16 cellular contexts compared by ENCODE assay signal in the genomic region with DNA sequence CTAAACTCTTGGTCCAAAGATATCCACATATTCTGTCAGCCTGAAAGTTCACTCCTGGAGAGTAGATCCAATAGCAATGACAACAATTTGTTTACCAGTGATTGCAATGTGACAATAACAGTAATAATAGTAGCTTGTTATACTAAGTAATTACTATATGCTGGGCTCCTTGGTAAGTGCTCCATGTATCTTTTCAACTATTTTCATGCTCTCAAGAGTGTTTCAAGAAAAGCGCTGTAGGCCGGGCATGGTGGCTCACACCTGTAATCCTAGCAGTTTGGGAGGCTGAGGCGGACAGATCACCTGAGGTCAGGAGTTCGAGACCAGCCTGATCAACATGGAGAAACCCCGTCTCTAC. TPM values are rescaled to one million over a fixed set of nuclear protein-coding genes. Genes with fewer than 3 reads are reported as not detected.
A peak's percentile ranks its signal among the peaks of the same experiment; 100 is the strongest.
DNase-seq lines count a peak whose midpoint lies in the region; ATAC-seq and TF ChIP-seq lines count a peak whose summit lies in the region.
"Had no signal": no experiment of that assay in that cellular context is flagged by ENCODE, and none has a peak within 500 bp of the region (broad histone marks: within the 10 kb centered on the region; RNA-seq: fewer than 3 reads in every experiment).

No MANE protein-coding gene starts in this region.

- DNase-seq in activated CD4-positive, alpha-beta T cell treated with anti-CD3 and anti-CD28 coated beads, Interleukin-2, amount 10 ng/mL, durations not matched to agents 24 days and 14 days, result no peak
- no peak for DNase-seq in activated CD4-positive, alpha-beta T cell treated with anti-CD3 and anti-CD28 coated beads, Interleukin-2, amount 50 U/mL, for 48 hours
- DNase-seq in PC-3, result no peak
- DNase-seq in immature natural killer cell, result no peak
- no peak for DNase-seq in SK-N-DZ (ENCODE audit: low spot score)
- DNase-seq in NCI-H187 (lab: John Stamatoyannopoulos, UW), result no peak
- DNase-seq in mesothelial cell of epicardium (ENCODE audit: low spot score in 2 of 2, unreplicated experiment in 2 of 2), result no peak
- DNase-seq: activated naive CD4-positive, alpha-beta T cell treated with anti-CD3 and anti-CD28 coated beads, Interleukin-2, amount 50 U/mL, for 16 hours; CD4-positive, CD25-positive, alpha-beta regulatory T cell; effector CD4-positive, alpha-beta T cell; EL; GOT3; naive thymus-derived CD4-positive, alpha-beta T cell; NCI-H2029; NCI-H510A treated with DMSO at 0.1 percent for 48 hours had no signal

- H3K9me2 ChIP-seq in PC-3 (replicated peaks; ENCODE audit: low read length), result no peaks in the 10 kb centered on the region

- H3K79me2 ChIP-seq in PC-3 (ENCODE audit: low read length), result peaks cover 96% of the 10 kb centered on the region

- H3K36me3 ChIP-seq in PC-3 (ENCODE audit: low read depth, low read length), result peaks cover 58% of the 10 kb centered on the region

- H3K4me1 ChIP-seq in PC-3 (ENCODE audit: insufficient read depth, low read length), result peaks cover 75% of the 10 kb centered on the region

- H3K4me1 Mint-ChIP-seq in activated CD4-positive, alpha-beta T cell treated with anti-CD3 and anti-CD28 coated beads, Interleukin-2, amount 10 ng/mL, durations not matched to agents 24 days and 14 days, result peaks cover 59% of the 10 kb centered on the region
- H3K4me1 Mint-ChIP-seq in immature natural killer cell (peaks cover 74 to 80% of the 10 kb centered on the region in 2 donors), mesothelial cell of epicardium (peaks cover 28% of the 10 kb centered on the region)

- no peaks in the 10 kb centered on the region for H4K20me1 ChIP-seq in PC-3 (ENCODE audit: low read length)

- POLR2A ChIA-PET in PC-3 (lab: Charles Lee; ENCODE audit: unreplicated experiment), result no interaction called here

- H3K27ac ChIP-seq in PC-3 (ENCODE audit: low read length) (peak overlapping the region; percentile 96), temporal lobe (ENCODE audit: low read depth, low read length) (peak overlapping the region; percentile 9)

- H3K9me3 Mint-ChIP-seq in activated CD4-positive, alpha-beta T cell treated with anti-CD3 and anti-CD28 coated beads, Interleukin-2, amount 10 ng/mL, durations not matched to agents 24 days and 14 days, result no peaks in the 10 kb centered on the region
- H3K9me3 Mint-ChIP-seq in immature natural killer cell (no peaks in the 10 kb centered on the region), mesothelial cell of epicardium (no peaks in the 10 kb centered on the region)
- H3K9me3 Mint-ChIP-seq: CD4-positive, CD25-positive, alpha-beta regulatory T cell; naive thymus-derived CD4-positive, alpha-beta T cell had no signal

- peaks cover 74% of the 10 kb centered on the region for H3K36me3 Mint-ChIP-seq in activated CD4-positive, alpha-beta T cell treated with anti-CD3 and anti-CD28 coated beads, Interleukin-2, amount 10 ng/mL, durations not matched to agents 24 days and 14 days (ENCODE audit: low read depth)
- H3K36me3 Mint-ChIP-seq in immature natural killer cell (peaks cover 8 to 20% (median 11%) of the 10 kb centered on the region in 3 donors), mesothelial cell of epicardium (peaks cover 21% of the 10 kb centered on the region)

- ATAC-seq in PC-3, result no peak
- ATAC-seq: naive thymus-derived CD4-positive, alpha-beta T cell had no signal

- H2AFZ ChIP-seq in PC-3 (ENCODE audit: low read length), result no peak overlapping the region

- no peaks in the 10 kb centered on the region for H3K27me3 Mint-ChIP-seq in activated CD4-positive, alpha-beta T cell treated with anti-CD3 and anti-CD28 coated beads, Interleukin-2, amount 10 ng/mL, durations not matched to agents 24 days and 14 days
- H3K27me3 Mint-ChIP-seq in immature natural killer cell (ENCODE audit: low read depth in 3 of 3) (no peaks in the 10 kb centered on the region), mesothelial cell of epicardium (ENCODE audit: low read depth) (no peaks in the 10 kb centered on the region)
- H3K27me3 Mint-ChIP-seq: CD4-positive, CD25-positive, alpha-beta regulatory T cell; naive thymus-derived CD4-positive, alpha-beta T cell had no signal

- H3F3A ChIP-seq in PC-3 (ENCODE audit: low read length, unreplicated experiment), result peaks cover 9% of the 10 kb centered on the region

- H3K4me2 ChIP-seq in PC-3 (ENCODE audit: low read length), result no peak overlapping the region

- intact Hi-C loops in activated CD4-positive, alpha-beta T cell treated with anti-CD3 and anti-CD28 coated beads, Interleukin-2, amount 10 ng/mL, durations not matched to agents 24 days and 14 days (cut with micrococcal nuclease), result no loop called here
- intact Hi-C loops in PC-3 (cut with micrococcal nuclease), result no loop called here

- no peak overlapping the region for H3K9ac ChIP-seq in PC-3 (ENCODE audit: low read length)

- CTCF ChIA-PET in PC-3 (lab: Charles Lee), result no interaction called here

- TF ChIP-seq CTCF in PC-3 (conservative IDR thresholded peaks at IDR 0.05; ENCODE audit: low read depth, low read length) (no peak), mesothelial cell of epicardium (IDR thresholded peaks at IDR 0.05; ENCODE audit: unreplicated experiment) (no peak)

- peak overlapping the region; percentile 62 for H3K27ac Mint-ChIP-seq in activated CD4-positive, alpha-beta T cell treated with anti-CD3 and anti-CD28 coated beads, Interleukin-2, amount 10 ng/mL, durations not matched to agents 24 days and 14 days
- H3K27ac Mint-ChIP-seq in immature natural killer cell (peak overlapping the region in 5 of 6 donors; percentile 74 to 88 (median 83)), mesothelial cell of epicardium (no peak overlapping the region)

- H3K4me3 ChIP-seq in PC-3 (ENCODE audit: low read length), result no peak overlapping the region

- no peaks in the 10 kb centered on the region for H3K9me3 ChIP-seq in PC-3 (ENCODE audit: low read length)

- no TSS peak for BruUV-seq in PC-3 (replicated peaks; lab: Mats Ljungman, UMichigan)

- no peak overlapping the region for H3K4me3 Mint-ChIP-seq in activated CD4-positive, alpha-beta T cell treated with anti-CD3 and anti-CD28 coated beads, Interleukin-2, amount 10 ng/mL, durations not matched to agents 24 days and 14 days
- H3K4me3 Mint-ChIP-seq in immature natural killer cell (peak overlapping the region in 1 of 5 donors; percentile 53), mesothelial cell of epicardium (no peak overlapping the region)
- H3K4me3 Mint-ChIP-seq: naive thymus-derived CD4-positive, alpha-beta T cell had no signal

- H3K27me3 ChIP-seq in PC-3 (ENCODE audit: low read length), result no peaks in the 10 kb centered on the region

RNA-seq across cellular contexts. Expression of a gene that starts 15.4 kb away (rescaled TPM):
- total RNA-seq in activated CD4-positive, alpha-beta T cell treated with anti-CD3 and anti-CD28 coated beads, Interleukin-2, amount 10 ng/mL, durations not matched to agents 24 days and 14 days, result 379 and 381 TPM in 2 replicates
- total RNA-seq in PC-3 (2014; rRNA removed) (260 and 277 TPM in 2 replicates), temporal lobe (42.5 TPM), mesothelial cell of epicardium (63.2 to 66.6 TPM (median 64.8 TPM) in 3 replicates)
- 10 to 100 TPM; 30.9 to 60.4 (median 39.3) TPM for polyA plus RNA-seq in immature natural killer cell
- polyA plus RNA-seq in SK-N-DZ (2014; cell fraction: cytosol; rRNA removed), result 78.5 and 86.3 TPM in 2 replicates
- 30.3 and 34.7 TPM in 2 replicates for polyA plus RNA-seq in SK-N-DZ (2014; cell fraction: nucleus; rRNA removed)

RNA-seq across cellular contexts. Expression of a gene that starts 31.9 kb away (rescaled TPM):
- 60.1 and 61.3 TPM in 2 replicates for total RNA-seq in activated CD4-positive, alpha-beta T cell treated with anti-CD3 and anti-CD28 coated beads, Interleukin-2, amount 10 ng/mL, durations not matched to agents 24 days and 14 days
- total RNA-seq in PC-3 (2014; rRNA removed), result 128 and 151 TPM in 2 replicates
- 1 to 10 TPM; 1.2 to 3.0 (median 1.8) TPM for polyA plus RNA-seq in immature natural killer cell
- total RNA-seq in temporal lobe, result 6.6 TPM
- polyA plus RNA-seq in SK-N-DZ (2014; cell fraction: cytosol; rRNA removed), result 121 and 138 TPM in 2 replicates
- 484 and 677 TPM in 2 replicates for polyA plus RNA-seq in SK-N-DZ (2014; cell fraction: nucleus; rRNA removed)
- total RNA-seq in mesothelial cell of epicardium, result 36.6 to 39.0 TPM (median 37.5 TPM) in 3 replicates
